8 cellular contexts compared by ENCODE assay signal in the genomic region with DNA sequence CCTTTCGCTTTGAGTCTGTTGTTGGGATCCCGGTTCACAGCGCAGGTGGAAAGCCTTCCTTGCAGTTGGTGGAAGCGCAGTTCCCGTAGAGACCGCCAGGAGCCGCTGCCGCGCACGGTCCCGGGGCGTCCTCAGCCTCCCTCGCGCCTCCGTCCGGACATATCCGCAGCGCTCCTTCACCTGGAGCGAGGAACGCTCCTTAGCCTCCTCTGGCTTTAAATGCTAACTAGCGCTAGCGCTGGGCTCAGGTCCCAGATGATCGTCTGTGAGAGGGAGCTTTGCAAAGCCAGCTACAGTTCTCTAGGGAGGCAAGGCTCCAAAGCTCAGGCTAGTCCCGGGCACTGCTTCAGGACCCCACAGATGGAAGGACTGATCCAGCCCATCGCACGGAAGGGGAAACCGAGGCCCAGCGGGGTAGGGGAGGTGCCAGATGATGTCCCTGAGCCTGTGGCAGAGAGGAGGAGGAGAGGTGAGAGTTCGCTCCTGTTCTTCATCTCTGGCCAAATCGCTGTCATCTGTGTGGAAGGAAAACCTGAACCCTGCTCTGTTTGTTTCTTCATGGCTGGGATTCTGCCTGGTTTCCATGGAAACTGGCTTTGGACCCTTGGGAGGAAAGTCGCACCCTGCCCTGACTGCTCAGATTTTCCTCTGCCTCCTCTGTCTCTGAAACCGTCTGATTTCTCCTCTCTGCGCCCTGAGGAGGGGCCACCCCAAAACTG. TPM values are rescaled to one million over a fixed set of nuclear protein-coding genes. Genes with fewer than 3 reads are reported as not detected.
DNase-seq lines count a peak whose midpoint lies in the region; ATAC-seq and TF ChIP-seq lines count a peak whose summit lies in the region.

No MANE protein-coding gene starts in this region.

- peak; percentile 98 for TF ChIP-seq CTCF in CD14-positive monocyte (IDR thresholded peaks at IDR 0.05)
- TF ChIP-seq CTCF in epithelial cell of esophagus (IDR thresholded peaks at IDR 0.05; ENCODE audit: insufficient read depth, low read depth, low read length, missing control alignments): peak; percentile 99

- no peaks in the 10 kb centered on the region for H3K36me3 Mint-ChIP-seq in CD14-positive monocyte

- H3K27me3 Mint-ChIP-seq in CD14-positive monocyte (ENCODE audit: low read depth in 3 of 3): peaks cover 17 to 43% (median 30%) of the 10 kb centered on the region in 3 donors

- H3K4me1 Mint-ChIP-seq in CD14-positive monocyte: peaks cover 9% of the 10 kb centered on the region

- H3K4me3 Mint-ChIP-seq in CD14-positive monocyte: peak overlapping the region in 1 of 2 donors; percentile 80

- intact Hi-C loops in CD14-positive monocyte (cut with micrococcal nuclease): loop anchor here (1.0 to 10.0 kb wide), 4 partner anchors 24 to 167 kb away; no protein-coding TSS in a partner anchor

- peak overlapping the region in 2 of 7 donors; percentile 12 to 35 for H3K27ac Mint-ChIP-seq in CD14-positive monocyte

- ATAC-seq in GM19351 (IDR thresholded peaks at IDR 0.05; ENCODE audit: unreplicated experiment) (peak; percentile 92), HG03460 (IDR thresholded peaks at IDR 0.05; ENCODE audit: unreplicated experiment) (peak; percentile 83)

- H3K9me3 Mint-ChIP-seq in CD14-positive monocyte: peaks cover 0 to 1% (median 0%) of the 10 kb centered on the region in 7 donors

- no peak overlapping the region for H3K4me3 ChIP-seq in epithelial cell of esophagus (ENCODE audit: low read length)

- peak; percentile 67 for DNase-seq in CD14-positive monocyte (ENCODE audit: low spot score)
- DNase-seq in NOMO-1 (lab: John Stamatoyannopoulos, UW; ENCODE audit: unreplicated experiment in 2 of 2): peak; percentile 42 to 57
- peak; percentile 30 for DNase-seq in activated CD8-positive, alpha-beta memory T cell treated with anti-CD3 and anti-CD28 coated beads, Interleukin-2, amount 50 U/mL, for 24 hours (ENCODE audit: extremely low read depth)
- peak; percentile 74 for DNase-seq in epithelial cell of esophagus (ENCODE audit: low read depth)
- DNase-seq in mucosa of gallbladder (ENCODE audit: low spot score): peak; percentile 83
- peak; percentile 48 to 67 for DNase-seq in stimulated activated CD8-positive, alpha-beta memory T cell treated with anti-CD3 and anti-CD28 coated beads, Interleukin-4, amount 100 ng/mL, for 1 hour (ENCODE audit: low read depth in 2 of 2, low spot score in 1 of 2)

RNA-seq across cellular contexts. Expression of gene COL15A1, which starts 31.4 kb away (rescaled TPM):
- polyA plus RNA-seq in CD14-positive monocyte: under 1 TPM; 0.11 to 0.14 TPM
- 46.2 TPM for total RNA-seq in mucosa of gallbladder

Comparison
In these comparisons a context has a peak if more than half of its experiments do, and no peak if none do; other contexts are left out.
1. DNase-seq: peak in every context shown above with its lines; median percentile 83 in mucosa of gallbladder; 74 in epithelial cell of esophagus; 67 in CD14-positive monocyte; 58 in stimulated activated CD8-positive, alpha-beta memory T cell treated with anti-CD3 and anti-CD28 coated beads, Interleukin-4, amount 100 ng/mL, for 1 hour; 50 in NOMO-1; 30 in activated CD8-positive, alpha-beta memory T cell treated with anti-CD3 and anti-CD28 coated beads, Interleukin-2, amount 50 U/mL, for 24 hours.